8 cellular contexts compared by ENCODE assay signal in the genomic region with DNA sequence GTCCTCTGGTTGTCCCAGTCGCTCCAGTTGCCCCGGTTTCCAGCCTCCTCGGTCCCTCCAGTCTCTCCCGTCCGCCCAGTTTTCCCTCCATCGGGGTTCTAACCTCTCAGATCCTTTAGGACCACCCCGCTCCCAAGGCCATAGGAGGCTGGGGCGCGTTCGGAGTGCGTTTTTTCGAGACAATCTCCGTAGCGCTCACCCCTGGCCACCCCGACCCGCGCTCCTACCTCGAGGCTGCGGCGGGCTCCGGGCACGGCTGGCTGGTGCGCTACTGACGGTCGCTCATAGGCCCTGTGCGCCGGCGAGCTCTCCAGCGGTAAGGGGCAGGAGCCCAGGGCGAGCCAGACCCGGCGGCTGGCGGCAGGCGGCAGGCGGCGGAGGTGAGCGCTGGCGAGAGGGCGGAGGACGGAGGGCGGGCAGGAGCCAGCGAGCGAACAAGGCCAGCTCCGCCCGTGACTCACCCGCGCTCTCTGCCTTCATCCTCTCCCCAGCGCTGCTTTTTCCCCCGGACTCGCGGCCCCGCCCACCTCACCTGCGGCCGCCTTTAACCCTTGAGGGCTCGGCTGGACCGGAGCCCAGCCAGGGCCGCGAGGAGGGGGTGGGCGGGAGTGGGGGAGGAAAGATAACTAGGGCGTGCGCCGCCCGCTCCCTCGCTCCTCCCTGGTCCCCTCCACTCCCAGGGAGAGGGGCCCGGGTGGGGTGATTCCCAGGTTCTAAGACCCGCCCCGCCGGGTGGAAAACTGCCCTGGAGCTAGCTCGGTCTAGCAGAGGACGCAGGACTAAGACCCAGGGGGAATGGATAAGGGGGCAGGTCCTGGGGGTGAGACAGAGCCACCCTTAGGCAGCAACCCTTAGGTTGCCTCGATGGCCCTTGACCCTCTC. TPM values are rescaled to one million over a fixed set of nuclear protein-coding genes. Genes with fewer than 3 reads are reported as not detected.
DNase-seq lines count a peak whose midpoint lies in the region; ATAC-seq, FAIRE-seq and TF ChIP-seq lines count a peak whose summit lies in the region.

A gene (minus strand): TSS at position 472 of the 882 bp plus-strand sequence. CDS start 2,734 bp downstream, outside the sequence.

- ATAC-seq in Right ventricle myocardium inferior (peak; percentile 84), heart left ventricle (peak; percentile 33 to 91 (median 86)), aorta (ENCODE audit: low FRiP score) (peak; percentile 67), HG03039 (IDR thresholded peaks at IDR 0.05; ENCODE audit: unreplicated experiment) (no peak)

- H3K27me3 ChIP-seq in heart left ventricle (peaks cover 30 to 99% (median 79%) of the 10 kb centered on the region in 9 donors), aorta (ENCODE audit: control insufficient read depth in 1 of 2, insufficient read depth in 2 of 2, low read length in 1 of 2) (peaks cover 0 to 2% of the 10 kb centered on the region in 2 donors)

- peak in 1 of 2 donors; percentile 36 for TF ChIP-seq POLR2A in heart left ventricle (IDR thresholded peaks at IDR 0.05)

- H3K27ac ChIP-seq in heart left ventricle (no peak within 1 kb of the TSS), aorta (ENCODE audit: low read depth in 1 of 2, low read length in 2 of 2) (no peak within 1 kb of the TSS)

- no peaks in the 10 kb centered on the region for H3K9me3 ChIP-seq in heart left ventricle
- no peaks in the 10 kb centered on the region for H3K9me3 ChIP-seq in aorta (ENCODE audit: control insufficient read depth, low read length)

- no peak for DNase-seq in Right ventricle myocardium inferior (ENCODE audit: missing footprints)
- DNase-seq in cardiac septum (ENCODE audit: low spot score) = no peak
- DNase-seq in RCC 7860 (ENCODE audit: low spot score) = peak; percentile 69
- DNase-seq in activated naive CD4-positive, alpha-beta T cell treated with Interleukin-2 at 50 U/mL for 16 hours = peak; percentile 76
- peak in 4 of 5 donors; percentile 40 to 65 (median 50) for DNase-seq in heart left ventricle
- peak; percentile 57 for DNase-seq in renal cortical epithelial cell (ENCODE audit: low read depth)
- peak; percentile 69 to 88 for DNase-seq in aorta

- H3K36me3 ChIP-seq in heart left ventricle = no peaks in the 10 kb centered on the region
- H3K36me3 ChIP-seq in aorta (ENCODE audit: control insufficient read depth in 1 of 2, insufficient read depth in 2 of 2, low read length in 1 of 2) = no peaks in the 10 kb centered on the region

- WGBS in heart left ventricle, 4 donors = 3 to 6% (median 6%) methylated on average over 50 to 71 of the region's 71 CpGs
- WGBS in aorta, 2 donors = 7 to 10% methylated on average over 60 to 71 of the region's 71 CpGs

- FAIRE-seq in RCC 7860 (lab: Jason Lieb, UNC) = no peak

- H3K4me1 ChIP-seq in heart left ventricle (peaks cover 4 to 32% (median 12%) of the 10 kb centered on the region in 12 donors), aorta (ENCODE audit: control insufficient read depth in 1 of 2, insufficient read depth in 2 of 2, low read length in 2 of 2) (no peaks in the 10 kb centered on the region)

- intact Hi-C loops in Right ventricle myocardium inferior (cut with DNase I) (no loop called here), cardiac septum (cut with DNase I) (no loop called here), heart left ventricle (cut with DNase I) (loop anchor here in 1 of 10 donors (2.0 kb wide), 1 partner anchor 32 kb away; no protein-coding TSS in a partner anchor), aorta (cut with DNase I) (loop anchor here in 1 of 2 donors (5.0 kb wide), 1 partner anchor 166 kb away; no protein-coding TSS in a partner anchor)

- TF ChIP-seq CTCF in heart left ventricle (IDR thresholded peaks at IDR 0.05) = peak in 7 of 12 donors; percentile 12 to 49 (median 31)

- H3K4me3 ChIP-seq in heart left ventricle (peak within 1 kb of the TSS in 11 of 12 donors; percentile 31 to 55 (median 47)), aorta (ENCODE audit: low read length in 2 of 2) (no peak within 1 kb of the TSS)

RNA-seq across cellular contexts. Expression of the gene that starts here (rescaled TPM):
- total RNA-seq in Right ventricle myocardium inferior (0.19 TPM), cardiac septum (0.08 TPM), heart left ventricle (under 1 TPM in 7 of 9 donors, not detected in 2; 0.12 to 0.88 (median 0.32) TPM), renal cortical epithelial cell (0.87 and 1.2 TPM in 2 replicates), aorta (under 1 TPM; 0.78 to 0.81 TPM)
- polyA plus RNA-seq in heart left ventricle (1 to 10 TPM in 1 of 2 donors, under 1 TPM in 1; 0.19 to 2.5 TPM), aorta (under 1 TPM in 1 of 2 donors, not detected in 1; 0.25 TPM)

Comparison
In these comparisons a context has a peak if more than half of its experiments do, and no peak if none do; other contexts are left out.
1. DNase-seq: peak in RCC 7860 (single experiment), activated naive CD4-positive, alpha-beta T cell treated with Interleukin-2 at 50 U/mL for 16 hours (single experiment), heart left ventricle (4 of 5) and renal cortical epithelial cell (single experiment); none in Right ventricle myocardium inferior (single experiment) and cardiac septum (single experiment).
2. Peak in ATAC-seq in Right ventricle myocardium inferior; RNA of the gene not detected or under 1 TPM.
3. Peak in DNase-seq and ATAC-seq in aorta; RNA of the gene not detected or under 1 TPM.
4. H3K4me3 ChIP-seq: peak in heart left ventricle (11 of 12); none in aorta (0 of 2).